Comparison of ENCODE assay signal across 17 cellular contexts in genomic region chr2:152504618-152505017, GRCh38.
A peak's percentile ranks its signal among the peaks of the same experiment; 100 is the strongest.
DNase-seq lines count a peak whose midpoint lies in the region; ATAC-seq and TF ChIP-seq lines count a peak whose summit lies in the region.
"Had no signal": no experiment of that assay in that cellular context is flagged by ENCODE, and none has a peak within 500 bp of the region (broad histone marks: within the 10 kb centered on the region; RNA-seq: fewer than 3 reads in every experiment).

No MANE protein-coding gene starts in this region.

- no peaks in the 10 kb centered on the region for H3K36me3 Mint-ChIP-seq in natural killer cell
- H3K36me3 Mint-ChIP-seq: stimulated activated memory B cell treated with anti-CD40 and anti-IgM and Interleukin-4, amounts not matched to agents 10 μg/mL and 1 μg/mL and 100 μg/mL, for 72 hours; T-cell had no signal

- H3K4me1 Mint-ChIP-seq in natural killer cell: no peaks in the 10 kb centered on the region
- H3K4me1 Mint-ChIP-seq: stimulated activated memory B cell treated with anti-CD40 and anti-IgM and Interleukin-4, amounts not matched to agents 10 μg/mL and 1 μg/mL and 100 μg/mL, for 72 hours; T-cell had no signal

- no peak for TF ChIP-seq CTCF in fibroblast of pulmonary artery (IDR thresholded peaks at IDR 0.05; ENCODE audit: low read length, missing control alignments)
- no peak for TF ChIP-seq CTCF in natural killer cell (IDR thresholded peaks at IDR 0.05)

- no peak for ATAC-seq in natural killer cell
- ATAC-seq: activated CD4-positive, alpha-beta T cell treated with anti-CD3 and anti-CD28 coated beads for 36 hours; stimulated activated memory B cell treated with anti-CD40 and anti-IgM and Interleukin-4, amounts not matched to agents 10 μg/mL and 1 μg/mL and 100 μg/mL, for 72 hours; T-cell had no signal

- H3K27ac ChIP-seq in SJSA1: peak overlapping the region; percentile 51
- H3K27ac ChIP-seq: KMS-11 had no signal

- H3K4me1 ChIP-seq in SJSA1 (replicated peaks): peaks cover 49% of the 10 kb centered on the region

- H3K27me3 ChIP-seq in SJSA1 (replicated peaks): no peaks in the 10 kb centered on the region

- no peak overlapping the region for H3K4me3 ChIP-seq in SJSA1
- no peak overlapping the region for H3K4me3 ChIP-seq in fibroblast of pulmonary artery (replicated peaks; ENCODE audit: low read depth, low read length)

- H3K27ac Mint-ChIP-seq in natural killer cell: no peak overlapping the region
- H3K27ac Mint-ChIP-seq: activated CD4-positive, alpha-beta T cell treated with anti-CD3 and anti-CD28 coated beads for 36 hours; activated T-cell treated with anti-CD3 and anti-CD28 coated beads, Interleukin-2, amount 50 U/mL, for 24 hours; B cell; stimulated activated memory B cell treated with anti-CD40 and anti-IgM and Interleukin-4, amounts not matched to agents 10 μg/mL and 1 μg/mL and 100 μg/mL, for 72 hours; T-cell had no signal

- no peaks in the 10 kb centered on the region for H3K9me3 ChIP-seq in SJSA1 (replicated peaks)

- H3K27me3 Mint-ChIP-seq in natural killer cell (ENCODE audit: low read depth in 2 of 2): peaks cover 3 to 11% of the 10 kb centered on the region in 2 donors
- H3K27me3 Mint-ChIP-seq: B cell; stimulated activated memory B cell treated with anti-CD40 and anti-IgM and Interleukin-4, amounts not matched to agents 10 μg/mL and 1 μg/mL and 100 μg/mL, for 72 hours had no signal

- H3K4me3 Mint-ChIP-seq in natural killer cell: no peak overlapping the region
- H3K4me3 Mint-ChIP-seq: activated CD4-positive, alpha-beta T cell treated with anti-CD3 and anti-CD28 coated beads for 36 hours; activated T-cell treated with anti-CD3 and anti-CD28 coated beads, Interleukin-2, amount 50 U/mL, for 24 hours; B cell; stimulated activated memory B cell treated with anti-CD40 and anti-IgM and Interleukin-4, amounts not matched to agents 10 μg/mL and 1 μg/mL and 100 μg/mL, for 72 hours; T-cell had no signal

- H3K36me3 ChIP-seq in SJSA1: no peaks in the 10 kb centered on the region

- DNase-seq in ELR (ENCODE audit: low read depth) (peak; percentile 91), SJSA1 (ENCODE audit: low read depth in 1 of 2, low spot score in 2 of 2) (peak in 1 of 2 experiments; percentile 49), fibroblast of pulmonary artery (ENCODE audit: low read depth) (peak; percentile 63), renal cortical epithelial cell (ENCODE audit: low read depth) (peak; percentile 47), ureter (ENCODE audit: low spot score) (no peak), mucosa of gallbladder (ENCODE audit: low spot score) (no peak), natural killer cell (no peak)
- no peak for DNase-seq in stimulated activated CD4-positive, alpha-beta T cell treated with anti-CD3 and anti-CD28 coated beads, Interleukin-12 subunit alpha, Interleukin-12 subunit beta, amount 100 ng/mL, for 4 hours
- DNase-seq: activated CD4-positive, alpha-beta T cell treated with anti-CD3 and anti-CD28 coated beads for 36 hours; activated T-cell treated with anti-CD3 and anti-CD28 coated beads, Interleukin-2, amount 50 U/mL, for 24 hours; NCI-H2029; posterior cingulate gyrus; stimulated activated CD4-positive, alpha-beta T cell treated with anti-CD3 and anti-CD28 coated beads, Interleukin-2, amount 100 ng/mL, for 48 hours; T-cell had no signal

- H3K9me3 Mint-ChIP-seq in natural killer cell: no peaks in the 10 kb centered on the region
- H3K9me3 Mint-ChIP-seq: activated T-cell treated with anti-CD3 and anti-CD28 coated beads, Interleukin-2, amount 50 U/mL, for 24 hours had no signal

- intact Hi-C loops in natural killer cell (cut with micrococcal nuclease): no loop called here

Comparison
In these comparisons a context has a peak if more than half of its experiments do, and no peak if none do; other contexts are left out.
1. DNase-seq: peak in ELR (single experiment), fibroblast of pulmonary artery (single experiment) and renal cortical epithelial cell (single experiment); none in ureter (single experiment), mucosa of gallbladder (single experiment), natural killer cell (single experiment) and stimulated activated CD4-positive, alpha-beta T cell treated with anti-CD3 and anti-CD28 coated beads, Interleukin-12 subunit alpha, Interleukin-12 subunit beta, amount 100 ng/mL, for 4 hours (single experiment).